Comparison of ENCODE assay signal across 1 cellular context in the genomic region with DNA sequence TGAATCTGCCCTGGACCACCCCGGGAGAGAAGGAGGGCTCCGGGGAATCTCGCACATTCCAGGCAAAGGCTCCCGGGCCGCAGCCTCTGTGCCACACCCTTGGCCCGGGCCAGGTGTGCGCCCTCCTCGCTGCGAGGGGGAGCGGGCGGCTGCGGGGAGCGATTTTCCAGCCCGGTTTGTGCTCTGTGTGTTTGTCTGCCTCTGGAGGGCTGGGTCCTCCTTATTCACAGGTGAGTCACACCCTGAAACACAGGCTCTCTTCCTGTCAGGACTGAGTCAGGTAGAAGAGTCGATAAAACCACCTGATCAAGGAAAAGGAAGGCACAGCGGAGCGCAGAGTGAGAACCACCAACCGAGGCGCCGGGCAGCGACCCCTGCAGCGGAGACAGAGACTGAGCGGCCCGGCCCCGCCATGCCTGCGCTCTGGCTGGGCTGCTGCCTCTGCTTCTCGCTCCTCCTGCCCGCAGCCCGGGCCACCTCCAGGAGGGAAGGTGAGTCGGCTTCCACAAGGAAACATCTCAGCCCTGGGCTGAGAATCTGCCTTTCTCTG.
TF ChIP-seq lines count a peak whose summit lies in the region.

Gene LAMC2, plus strand, starts transcription at position 324 of the 550 bp plus-strand sequence. Its CDS starts 89 bp downstream, at position 413.

TF ChIP-seq in IMR-90, 13 proteins besides CTCF, POLR2A, EP300 and RAD21 (continued from another document):
- TF ChIP-seq SMC3 (IDR thresholded peaks at IDR 0.05; ENCODE audit: low read depth, low read length): no peak
- TF ChIP-seq BHLHE40 (IDR thresholded peaks at IDR 0.05; ENCODE audit: low read depth, low read length): no peak
- TF ChIP-seq NFE2L2 (IDR thresholded peaks at IDR 0.05; ENCODE audit: low read depth, low read length): no peak
